In the genomic region with DNA sequence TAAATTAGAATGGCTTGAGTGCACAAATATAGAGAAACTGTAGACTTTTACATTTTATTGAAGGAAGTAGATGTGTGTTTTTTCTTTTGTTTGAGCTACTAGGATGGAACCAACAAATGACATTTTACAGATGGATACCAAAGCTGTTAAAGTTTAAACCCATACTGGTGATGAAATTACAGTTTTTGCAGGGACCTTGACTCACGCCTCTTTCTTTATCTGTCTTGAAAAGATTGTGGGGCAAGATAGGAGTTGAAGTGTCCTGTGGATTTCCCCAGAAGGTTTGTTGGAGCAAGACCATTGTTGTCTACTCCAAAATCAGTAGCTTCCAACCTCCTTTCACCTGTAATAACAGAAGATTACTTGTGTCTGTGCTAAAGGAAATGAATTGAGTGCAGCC, we compare ENCODE assay signal across 2 cellular contexts.
TF ChIP-seq lines count a peak whose summit lies in the region.

No MANE protein-coding gene starts in this region.

TF ChIP-seq in PFSK-1, 5 proteins besides CTCF, POLR2A, EP300 and RAD21:
- peak; percentile 43; the same call in 1 of the 2 replicates for TF ChIP-seq SIN3A (IDR thresholded peaks at IDR 0.05; ENCODE audit: borderline replicate concordance, insufficient read depth, low read length)
- no peak for TF ChIP-seq POLR2AphosphoS5 (IDR thresholded peaks at IDR 0.05; ENCODE audit: low read depth, low read length)
- TF ChIP-seq, protein P1, sequence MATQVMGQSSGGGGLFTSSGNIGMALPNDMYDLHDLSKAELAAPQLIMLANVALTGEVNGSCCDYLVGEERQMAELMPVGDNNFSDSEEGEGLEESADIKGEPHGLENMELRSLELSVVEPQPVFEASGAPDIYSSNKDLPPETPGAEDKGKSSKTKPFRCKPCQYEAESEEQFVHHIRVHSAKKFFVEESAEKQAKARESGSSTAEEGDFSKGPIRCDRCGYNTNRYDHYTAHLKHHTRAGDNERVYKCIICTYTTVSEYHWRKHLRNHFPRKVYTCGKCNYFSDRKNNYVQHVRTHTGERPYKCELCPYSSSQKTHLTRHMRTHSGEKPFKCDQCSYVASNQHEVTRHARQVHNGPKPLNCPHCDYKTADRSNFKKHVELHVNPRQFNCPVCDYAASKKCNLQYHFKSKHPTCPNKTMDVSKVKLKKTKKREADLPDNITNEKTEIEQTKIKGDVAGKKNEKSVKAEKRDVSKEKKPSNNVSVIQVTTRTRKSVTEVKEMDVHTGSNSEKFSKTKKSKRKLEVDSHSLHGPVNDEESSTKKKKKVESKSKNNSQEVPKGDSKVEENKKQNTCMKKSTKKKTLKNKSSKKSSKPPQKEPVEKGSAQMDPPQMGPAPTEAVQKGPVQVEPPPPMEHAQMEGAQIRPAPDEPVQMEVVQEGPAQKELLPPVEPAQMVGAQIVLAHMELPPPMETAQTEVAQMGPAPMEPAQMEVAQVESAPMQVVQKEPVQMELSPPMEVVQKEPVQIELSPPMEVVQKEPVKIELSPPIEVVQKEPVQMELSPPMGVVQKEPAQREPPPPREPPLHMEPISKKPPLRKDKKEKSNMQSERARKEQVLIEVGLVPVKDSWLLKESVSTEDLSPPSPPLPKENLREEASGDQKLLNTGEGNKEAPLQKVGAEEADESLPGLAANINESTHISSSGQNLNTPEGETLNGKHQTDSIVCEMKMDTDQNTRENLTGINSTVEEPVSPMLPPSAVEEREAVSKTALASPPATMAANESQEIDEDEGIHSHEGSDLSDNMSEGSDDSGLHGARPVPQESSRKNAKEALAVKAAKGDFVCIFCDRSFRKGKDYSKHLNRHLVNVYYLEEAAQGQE (IDR thresholded peaks at IDR 0.05; ENCODE audit: insufficient read depth in 1 of 2, low read depth in 2 of 2, low read length in 2 of 2), result no peak

TF ChIP-seq in endothelial cell of umbilical vein, 7 proteins besides CTCF, POLR2A, EP300 and RAD21:
- TF ChIP-seq JUN (IDR thresholded peaks at IDR 0.05; ENCODE audit: borderline replicate concordance, insufficient read depth, insufficient read length, low read depth) (no peak), POLR2AphosphoS5 (IDR thresholded peaks at IDR 0.05; ENCODE audit: insufficient read depth, low read depth, low read length) (no peak), GATA2 (IDR thresholded peaks at IDR 0.05; ENCODE audit: insufficient read depth, insufficient read length, low read depth, low read length) (no peak), MYC (IDR thresholded peaks at IDR 0.05; ENCODE audit: low read depth, low read length) (no peak), EZH2 (IDR thresholded peaks at IDR 0.05; ENCODE audit: borderline replicate concordance, low read depth, low read length, severe bottlenecking) (no peak), FOS (IDR thresholded peaks at IDR 0.05; ENCODE audit: borderline replicate concordance, insufficient read depth, low read length) (no peak)
- TF ChIP-seq, protein P2, sequence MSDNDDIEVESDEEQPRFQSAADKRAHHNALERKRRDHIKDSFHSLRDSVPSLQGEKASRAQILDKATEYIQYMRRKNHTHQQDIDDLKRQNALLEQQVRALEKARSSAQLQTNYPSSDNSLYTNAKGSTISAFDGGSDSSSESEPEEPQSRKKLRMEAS (IDR thresholded peaks at IDR 0.05; ENCODE audit: insufficient read depth, insufficient read length), result no peak
